Comparison of ENCODE assay signal across 1 cellular context in genomic region chr1:7117265-7117598, GRCh38.
TF ChIP-seq lines count a peak whose summit lies in the region.

No MANE protein-coding gene starts in this region.

TF ChIP-seq in WTC11, 78 proteins besides CTCF, POLR2A, EP300 and RAD21:
- TF ChIP-seq ZNF232 (CRISPR knock-in tag; IDR thresholded peaks at IDR 0.05) = no peak
- no peak for TF ChIP-seq HMGA2 (CRISPR knock-in tag; IDR thresholded peaks at IDR 0.05)
- no peak for TF ChIP-seq RORB (CRISPR knock-in tag; IDR thresholded peaks at IDR 0.05)
- no peak for TF ChIP-seq NR3C1 (CRISPR knock-in tag; conservative IDR thresholded peaks at IDR 0.05; ENCODE audit: low read depth)
- no peak for TF ChIP-seq ZNF671 (CRISPR knock-in tag; IDR thresholded peaks at IDR 0.05)
- no peak for TF ChIP-seq AR (CRISPR knock-in tag; IDR thresholded peaks at IDR 0.05)
- TF ChIP-seq KAT7 (CRISPR knock-in tag; IDR thresholded peaks at IDR 0.05; ENCODE audit: borderline replicate concordance) = no peak
- no peak for TF ChIP-seq CREM (CRISPR knock-in tag; IDR thresholded peaks at IDR 0.05)
- no peak for TF ChIP-seq GTF2I (CRISPR knock-in tag; conservative IDR thresholded peaks at IDR 0.05)
